Comparison of ENCODE assay signal across 15 cellular contexts in genomic region chr7:139567647-139568345, GRCh38. TPM values are rescaled to one million over a fixed set of nuclear protein-coding genes. Genes with fewer than 3 reads are reported as not detected.
DNase-seq lines count a peak whose midpoint lies in the region; ATAC-seq and TF ChIP-seq lines count a peak whose summit lies in the region.
"Had no signal": no experiment of that assay in that cellular context is flagged by ENCODE, and none has a peak within 500 bp of the region (broad histone marks: within the 10 kb centered on the region; RNA-seq: fewer than 3 reads in every experiment).

No MANE protein-coding gene starts in this region.

- TF ChIP-seq CTCF in natural killer cell (IDR thresholded peaks at IDR 0.05) (no peak), coronary artery (IDR thresholded peaks at IDR 0.05) (no peak), nephron progenitor cell (IDR thresholded peaks at IDR 0.05) (no peak), gastroesophageal sphincter (IDR thresholded peaks at IDR 0.05) (no peak)

- no peaks in the 10 kb centered on the region for H3K27me3 ChIP-seq in gastroesophageal sphincter

- ATAC-seq in natural killer cell treated with Interleukin-12 subunit alpha and Interleukin-12 subunit beta and Interleukin-15 and Interleukin-18, amount 100 ng/mL, for 72 hours = no peak
- ATAC-seq in natural killer cell = no peak
- ATAC-seq in HG03025 (IDR thresholded peaks at IDR 0.05; ENCODE audit: low FRiP score, unreplicated experiment) = no peak
- no peak for ATAC-seq in gastroesophageal sphincter
- no peak for ATAC-seq in HG02763 (IDR thresholded peaks at IDR 0.05; ENCODE audit: unreplicated experiment)
- ATAC-seq: A549 had no signal

- DNase-seq in natural killer cell treated with Interleukin-12 subunit alpha and Interleukin-12 subunit beta and Interleukin-15 and Interleukin-18, amount 100 ng/mL, for 72 hours (ENCODE audit: low spot score) = peak; percentile 16
- DNase-seq in natural killer cell (no peak), coronary artery (ENCODE audit: low spot score) (peak; percentile 38), nephron progenitor cell (no peak), SKM-1 (lab: John Stamatoyannopoulos, UW; ENCODE audit: unreplicated experiment) (no peak)
- DNase-seq: DMS79, GM23248, NCI-H1930, NCI-H510A, SHP77 had no signal

- peaks cover 8% of the 10 kb centered on the region for H3K36me3 Mint-ChIP-seq in natural killer cell treated with Interleukin-12 subunit alpha and Interleukin-12 subunit beta and Interleukin-15 and Interleukin-18, amount 100 ng/mL, for 72 hours
- H3K36me3 Mint-ChIP-seq in natural killer cell (no peaks in the 10 kb centered on the region), nephron progenitor cell (ENCODE audit: low read depth) (peaks cover 74% of the 10 kb centered on the region)

- peaks cover 0 to 47% of the 10 kb centered on the region in 2 donors for H3K36me3 ChIP-seq in gastroesophageal sphincter

- no peaks in the 10 kb centered on the region for H3K4me1 ChIP-seq in gastroesophageal sphincter
- H3K4me1 ChIP-seq: A549 had no signal

- intact Hi-C loops in natural killer cell (cut with micrococcal nuclease) = no loop called here

- H3K9me3 ChIP-seq in gastroesophageal sphincter = no peaks in the 10 kb centered on the region
- H3K9me3 ChIP-seq: A549 had no signal

- H3K4me3 ChIP-seq in coronary artery (no peak overlapping the region), gastroesophageal sphincter (no peak overlapping the region)
- H3K4me3 ChIP-seq: A549, GM23248 had no signal

- no peak for TF ChIP-seq POLR2A in gastroesophageal sphincter (IDR thresholded peaks at IDR 0.05)

- H3K4me3 Mint-ChIP-seq in natural killer cell treated with Interleukin-12 subunit alpha and Interleukin-12 subunit beta and Interleukin-15 and Interleukin-18, amount 100 ng/mL, for 72 hours = no peak overlapping the region
- H3K4me3 Mint-ChIP-seq in natural killer cell (no peak overlapping the region), nephron progenitor cell (no peak overlapping the region)

- peaks cover 8 to 20% of the 10 kb centered on the region in 2 donors for H3K4me1 Mint-ChIP-seq in natural killer cell treated with Interleukin-12 subunit alpha and Interleukin-12 subunit beta and Interleukin-15 and Interleukin-18, amount 100 ng/mL, for 72 hours (ENCODE audit: low read depth in 2 of 2)
- H3K4me1 Mint-ChIP-seq in natural killer cell (peaks cover 13% of the 10 kb centered on the region in 2 donors), nephron progenitor cell (peaks cover 47% of the 10 kb centered on the region)

- WGBS in gastroesophageal sphincter (ENCODE audit: low coverage in 1 of 2), 2 donors = 93 to 100% methylated on average over 2 to 10 of the region's 14 CpGs

- H3K9me3 Mint-ChIP-seq in natural killer cell treated with Interleukin-12 subunit alpha and Interleukin-12 subunit beta and Interleukin-15 and Interleukin-18, amount 100 ng/mL, for 72 hours = no peaks in the 10 kb centered on the region
- H3K9me3 Mint-ChIP-seq in natural killer cell = no peaks in the 10 kb centered on the region
- no peaks in the 10 kb centered on the region for H3K9me3 Mint-ChIP-seq in nephron progenitor cell

- H3K27ac Mint-ChIP-seq in natural killer cell treated with Interleukin-12 subunit alpha and Interleukin-12 subunit beta and Interleukin-15 and Interleukin-18, amount 100 ng/mL, for 72 hours = peak overlapping the region in 1 of 2 donors; percentile 66
- H3K27ac Mint-ChIP-seq in natural killer cell (peak overlapping the region in 1 of 2 donors; percentile 5), nephron progenitor cell (peak overlapping the region; percentile 77)

- TF ChIP-seq EP300 in gastroesophageal sphincter (IDR thresholded peaks at IDR 0.05) = no peak

- no peak overlapping the region for H3K27ac ChIP-seq in coronary artery
- no peak overlapping the region for H3K27ac ChIP-seq in gastroesophageal sphincter
- H3K27ac ChIP-seq: A549, C4-2B, GM23248 had no signal

- no peaks in the 10 kb centered on the region for H3K27me3 Mint-ChIP-seq in natural killer cell treated with Interleukin-12 subunit alpha and Interleukin-12 subunit beta and Interleukin-15 and Interleukin-18, amount 100 ng/mL, for 72 hours
- H3K27me3 Mint-ChIP-seq in natural killer cell (ENCODE audit: low read depth in 2 of 2) = no peaks in the 10 kb centered on the region
- no peaks in the 10 kb centered on the region for H3K27me3 Mint-ChIP-seq in nephron progenitor cell (ENCODE audit: low read depth, poor library complexity)

RNA-seq across cellular contexts. Expression of gene CLEC2L, which starts 44.3 kb away (rescaled TPM):
- total RNA-seq in natural killer cell treated with Interleukin-12 subunit alpha and Interleukin-12 subunit beta and Interleukin-15 and Interleukin-18, amount 100 ng/mL, for 72 hours = not detected
- total RNA-seq in natural killer cell (under 1 TPM in 1 of 3 donors, not detected in 2; 0.71 TPM), gastroesophageal sphincter (under 1 TPM in 1 of 4 donors, not detected in 3; 0.39 TPM)
- total RNA-seq: GM23248 had no signal

Comparison
In these comparisons a context has a peak if more than half of its experiments do, and no peak if none do; other contexts are left out.
1. DNase-seq: peak in natural killer cell treated with Interleukin-12 subunit alpha and Interleukin-12 subunit beta and Interleukin-15 and Interleukin-18, amount 100 ng/mL, for 72 hours (single experiment) and coronary artery (single experiment); none in natural killer cell (single experiment), nephron progenitor cell (single experiment) and SKM-1 (single experiment).